In the genomic region with DNA sequence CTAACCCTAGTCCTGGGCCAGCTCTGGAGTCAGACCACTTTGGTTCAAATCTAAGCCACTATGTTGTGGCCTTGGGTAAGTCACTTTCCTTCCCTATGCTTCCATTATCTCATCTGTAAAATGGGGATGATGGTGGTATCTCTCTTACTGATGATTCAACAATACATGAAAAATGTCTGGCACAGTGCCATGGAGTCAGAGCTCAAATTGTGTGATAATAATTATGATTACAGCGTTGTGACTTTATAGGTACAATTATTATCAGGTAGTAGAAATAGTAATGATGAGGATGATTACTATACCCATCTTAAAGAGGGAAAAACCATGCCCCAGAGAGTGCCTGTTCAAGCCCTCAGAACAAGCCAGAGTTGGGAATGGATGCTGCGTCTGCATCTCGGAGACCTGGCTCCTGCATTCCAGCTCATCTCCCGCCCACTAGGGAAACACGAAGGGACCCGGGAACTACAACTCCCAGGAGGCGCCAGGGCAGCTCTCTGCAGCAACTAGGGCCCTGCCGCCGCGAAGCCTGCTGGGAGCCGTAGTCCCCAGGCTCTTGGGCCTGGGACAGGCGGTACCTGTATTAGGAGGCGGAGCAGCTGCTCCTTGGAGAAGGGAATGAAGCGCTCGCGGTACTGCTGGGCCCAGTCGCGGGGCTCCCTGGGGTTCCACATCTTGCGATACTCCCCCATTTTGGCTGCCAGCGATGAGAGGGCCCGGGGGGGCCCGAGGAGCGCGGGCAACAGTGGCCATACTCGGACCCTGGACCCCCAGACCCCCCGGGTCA, we compare ENCODE assay signal across 8 cellular contexts. TPM values are rescaled to one million over a fixed set of nuclear protein-coding genes. Genes with fewer than 3 reads are reported as not detected.
DNase-seq lines count a peak whose midpoint lies in the region; ATAC-seq and TF ChIP-seq lines count a peak whose summit lies in the region.

No MANE protein-coding gene starts in this region.

- DNase-seq in C1 segment of cervical spinal cord (lab: John Stamatoyannopoulos, UW): peak; percentile 25 to 99 (median 86)
- DNase-seq in NCI-H774 (lab: John Stamatoyannopoulos, UW): peak; percentile 96
- peak; percentile 93 for DNase-seq in activated CD4-positive, alpha-beta memory T cell treated with anti-CD3 and anti-CD28 coated beads, Interleukin-2, amount 10 ng/mL, durations not matched to agents 7 days and 5 days
- DNase-seq in dorsolateral prefrontal cortex: peak; percentile 97 to 99 (median 98)
- peak; percentile 88 for DNase-seq in stimulated activated CD4-positive, alpha-beta T cell treated with anti-CD3 and anti-CD28 coated beads, Interleukin-4, amount 100 ng/mL, for 1 hour

- H3K4me1 ChIP-seq in liver (ENCODE audit: control insufficient read depth in 4 of 4, insufficient read depth in 4 of 4, low read length in 3 of 4): peaks cover 0 to 11% (median 6%) of the 10 kb centered on the region in 4 donors

- 4% methylated on average over 26 of the region's 26 CpGs for whole genome bisulfite sequencing in liver

- no peaks in the 10 kb centered on the region for H3K9me3 ChIP-seq in liver (ENCODE audit: control insufficient read depth in 4 of 4, low read length in 3 of 4)

- H3K36me3 Mint-ChIP-seq in activated CD4-positive, alpha-beta memory T cell treated with anti-CD3 and anti-CD28 coated beads, Interleukin-2, amount 10 ng/mL, durations not matched to agents 7 days and 5 days (ENCODE audit: low read depth): no peaks in the 10 kb centered on the region

- peak overlapping the region; percentile 95 for H3K27ac Mint-ChIP-seq in activated CD4-positive, alpha-beta memory T cell treated with anti-CD3 and anti-CD28 coated beads, Interleukin-2, amount 10 ng/mL, durations not matched to agents 7 days and 5 days

- peak; percentile 46 for ATAC-seq in GM19397 (IDR thresholded peaks at IDR 0.05; ENCODE audit: unreplicated experiment)
- peak; percentile 51 for ATAC-seq in HG03571 (IDR thresholded peaks at IDR 0.05; ENCODE audit: unreplicated experiment)

- peaks cover 22% of the 10 kb centered on the region for H3K4me1 Mint-ChIP-seq in activated CD4-positive, alpha-beta memory T cell treated with anti-CD3 and anti-CD28 coated beads, Interleukin-2, amount 10 ng/mL, durations not matched to agents 7 days and 5 days

- no peaks in the 10 kb centered on the region for H3K27me3 ChIP-seq in dorsolateral prefrontal cortex
- no peaks in the 10 kb centered on the region for H3K27me3 ChIP-seq in liver (ENCODE audit: control insufficient read depth in 4 of 4, insufficient read depth in 4 of 4, low read length in 3 of 4)

- peak overlapping the region; percentile 82 for H3K4me3 Mint-ChIP-seq in activated CD4-positive, alpha-beta memory T cell treated with anti-CD3 and anti-CD28 coated beads, Interleukin-2, amount 10 ng/mL, durations not matched to agents 7 days and 5 days

- H3K27ac ChIP-seq in dorsolateral prefrontal cortex (peak overlapping the region; percentile 83 to 100 (median 99)), liver (ENCODE audit: low read depth in 1 of 2, low read length in 2 of 2) (peak overlapping the region; percentile 92 to 99)

- peak overlapping the region; percentile 84 to 97 for H3K9ac ChIP-seq in liver (ENCODE audit: low read depth in 1 of 2, low read length in 2 of 2)

- intact Hi-C loops in dorsolateral prefrontal cortex (cut with DNase I): loop anchor here (2.0 to 5.0 kb wide), 3 partner anchors 41 to 150 kb away; a partner anchor contains a TSS

- POLR2A ChIA-PET in activated CD4-positive, alpha-beta memory T cell treated with anti-CD3 and anti-CD28 coated beads, Interleukin-2, amount 10 ng/mL, durations not matched to agents 7 days and 5 days (lab: Charles Lee): interaction anchor here (0.7 to 3.3 kb wide), 18 partner anchors 9 to 254 kb away, joined by 3 to 48 read pairs (median 5); a partner anchor contains a TSS

- H3K36me3 ChIP-seq in liver (ENCODE audit: control insufficient read depth in 4 of 4, insufficient read depth in 3 of 4, low read depth in 1 of 4, low read length in 3 of 4): peaks cover 0 to 6% (median under 1%) of the 10 kb centered on the region in 4 donors

- H3K27me3 Mint-ChIP-seq in activated CD4-positive, alpha-beta memory T cell treated with anti-CD3 and anti-CD28 coated beads, Interleukin-2, amount 10 ng/mL, durations not matched to agents 7 days and 5 days: no peaks in the 10 kb centered on the region

- peak in 1 of 2 donors; percentile 8 for TF ChIP-seq RAD21 in liver (IDR thresholded peaks at IDR 0.05)

- H3K4me3 ChIP-seq in dorsolateral prefrontal cortex (peak overlapping the region; percentile 49 to 95 (median 79)), liver (ENCODE audit: low read depth in 1 of 3, low read length in 3 of 3) (peak overlapping the region; percentile 52 to 85 (median 67))

- no peaks in the 10 kb centered on the region for H3K9me3 Mint-ChIP-seq in activated CD4-positive, alpha-beta memory T cell treated with anti-CD3 and anti-CD28 coated beads, Interleukin-2, amount 10 ng/mL, durations not matched to agents 7 days and 5 days

- TF ChIP-seq CTCF in dorsolateral prefrontal cortex (IDR thresholded peaks at IDR 0.05 in 54 of 56, conservative IDR thresholded peaks at IDR 0.05 in 2 of 56; ENCODE audit: low read depth in 1 of 56, partially characterized antibody in 56 of 56) (peak in 39 of 56 donors; percentile 7 to 56 (median 32)), liver (IDR thresholded peaks at IDR 0.05; ENCODE audit: low read depth, low read length, missing input control) (peak; percentile 26)

- CTCF ChIA-PET in activated CD4-positive, alpha-beta memory T cell treated with anti-CD3 and anti-CD28 coated beads, Interleukin-2, amount 10 ng/mL, durations not matched to agents 7 days and 5 days (lab: Charles Lee): interaction anchor here (1.0 to 3.8 kb wide), 8 partner anchors 13 to 227 kb away, joined by 4 to 53 read pairs (median 10); a partner anchor contains a TSS

TF ChIP-seq in liver, 16 proteins besides CTCF, POLR2A, EP300 and RAD21:
- TF ChIP-seq YY1 (IDR thresholded peaks at IDR 0.05): peak; percentile 69
- TF ChIP-seq FOXA1 (IDR thresholded peaks at IDR 0.05): no peak
- peak in 1 of 2 donors; percentile 22 for TF ChIP-seq GABPA (IDR thresholded peaks at IDR 0.05 in 1 of 2, conservative IDR thresholded peaks at IDR 0.05 in 1 of 2)
- TF ChIP-seq NR2F2 (IDR thresholded peaks at IDR 0.05): no peak
- TF ChIP-seq HNF4G (IDR thresholded peaks at IDR 0.05): no peak
- TF ChIP-seq SP1 (IDR thresholded peaks at IDR 0.05): peak; percentile 40
- TF ChIP-seq FOXA2 (IDR thresholded peaks at IDR 0.05): no peak
- TF ChIP-seq RXRA (IDR thresholded peaks at IDR 0.05): peak in 1 of 2 donors; percentile 33
- TF ChIP-seq, protein P1, sequence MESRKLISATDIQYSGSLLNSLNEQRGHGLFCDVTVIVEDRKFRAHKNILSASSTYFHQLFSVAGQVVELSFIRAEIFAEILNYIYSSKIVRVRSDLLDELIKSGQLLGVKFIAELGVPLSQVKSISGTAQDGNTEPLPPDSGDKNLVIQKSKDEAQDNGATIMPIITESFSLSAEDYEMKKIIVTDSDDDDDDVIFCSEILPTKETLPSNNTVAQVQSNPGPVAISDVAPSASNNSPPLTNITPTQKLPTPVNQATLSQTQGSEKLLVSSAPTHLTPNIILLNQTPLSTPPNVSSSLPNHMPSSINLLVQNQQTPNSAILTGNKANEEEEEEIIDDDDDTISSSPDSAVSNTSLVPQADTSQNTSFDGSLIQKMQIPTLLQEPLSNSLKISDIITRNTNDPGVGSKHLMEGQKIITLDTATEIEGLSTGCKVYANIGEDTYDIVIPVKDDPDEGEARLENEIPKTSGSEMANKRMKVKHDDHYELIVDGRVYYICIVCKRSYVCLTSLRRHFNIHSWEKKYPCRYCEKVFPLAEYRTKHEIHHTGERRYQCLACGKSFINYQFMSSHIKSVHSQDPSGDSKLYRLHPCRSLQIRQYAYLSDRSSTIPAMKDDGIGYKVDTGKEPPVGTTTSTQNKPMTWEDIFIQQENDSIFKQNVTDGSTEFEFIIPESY (IDR thresholded peaks at IDR 0.05): peak; percentile 45
- TF ChIP-seq HNF4A (conservative IDR thresholded peaks at IDR 0.05): no peak
- TF ChIP-seq, protein P2, sequence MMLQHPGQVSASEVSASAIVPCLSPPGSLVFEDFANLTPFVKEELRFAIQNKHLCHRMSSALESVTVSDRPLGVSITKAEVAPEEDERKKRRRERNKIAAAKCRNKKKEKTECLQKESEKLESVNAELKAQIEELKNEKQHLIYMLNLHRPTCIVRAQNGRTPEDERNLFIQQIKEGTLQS (IDR thresholded peaks at IDR 0.05): no peak
- TF ChIP-seq, protein P3, sequence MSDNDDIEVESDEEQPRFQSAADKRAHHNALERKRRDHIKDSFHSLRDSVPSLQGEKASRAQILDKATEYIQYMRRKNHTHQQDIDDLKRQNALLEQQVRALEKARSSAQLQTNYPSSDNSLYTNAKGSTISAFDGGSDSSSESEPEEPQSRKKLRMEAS (IDR thresholded peaks at IDR 0.05): peak; percentile 41
TF ChIP-seq in liver: peak in this region for 6.

RNA-seq across cellular contexts. Expression of a gene that starts 0.8 kb away (rescaled TPM):
- 10 to 100 TPM; 17.4 to 18.2 TPM for total RNA-seq in activated CD4-positive, alpha-beta memory T cell treated with anti-CD3 and anti-CD28 coated beads, Interleukin-2, amount 10 ng/mL, durations not matched to agents 7 days and 5 days
- total RNA-seq in dorsolateral prefrontal cortex: 10 to 100 TPM in 119 of 120 experiments, 1 to 10 TPM in 1; 9.2 to 32.0 (median 16.5) TPM
- 1 to 10 TPM; 3.2 to 5.4 TPM for total RNA-seq in liver
- 10 to 100 TPM in 1 of 2 donors, 1 to 10 TPM in 1; 7.9 to 10.2 TPM for polyA plus RNA-seq in liver

RNA-seq across cellular contexts. Expression of a gene that starts 1.3 kb away (rescaled TPM):
- total RNA-seq in activated CD4-positive, alpha-beta memory T cell treated with anti-CD3 and anti-CD28 coated beads, Interleukin-2, amount 10 ng/mL, durations not matched to agents 7 days and 5 days: under 1 TPM in 1 of 2 experiments, not detected in 1; 0.28 TPM
- total RNA-seq in dorsolateral prefrontal cortex: 1 to 10 TPM in 5 of 120 experiments, under 1 TPM in 8, not detected in 107; 0.50 to 3.0 (median 0.83) TPM
- not detected for total RNA-seq in liver
- under 1 TPM in 1 of 2 donors, not detected in 1; 0.09 TPM for polyA plus RNA-seq in liver

RNA-seq across cellular contexts. Expression of a gene that starts 28.4 kb away (rescaled TPM):
- 10 to 100 TPM; 91.8 to 94.4 TPM for total RNA-seq in activated CD4-positive, alpha-beta memory T cell treated with anti-CD3 and anti-CD28 coated beads, Interleukin-2, amount 10 ng/mL, durations not matched to agents 7 days and 5 days
- total RNA-seq in dorsolateral prefrontal cortex (10 to 100 TPM; 45.9 to 70.8 (median 57.3) TPM), liver (10 to 100 TPM; 32.3 to 34.9 TPM)
- 10 to 100 TPM; 59.1 to 94.9 TPM for polyA plus RNA-seq in liver

RNA-seq across cellular contexts. Expression of a gene that starts 30.6 kb away (rescaled TPM):
- total RNA-seq in activated CD4-positive, alpha-beta memory T cell treated with anti-CD3 and anti-CD28 coated beads, Interleukin-2, amount 10 ng/mL, durations not matched to agents 7 days and 5 days: under 1 TPM; 0.18 TPM
- total RNA-seq in dorsolateral prefrontal cortex (1 to 10 TPM; 1.6 to 8.5 (median 4.6) TPM), liver (under 1 TPM; 0.17 to 0.33 TPM)
- polyA plus RNA-seq in liver: under 1 TPM in 1 of 2 donors, not detected in 1; 0.13 TPM

RNA-seq across cellular contexts. Expression of a gene that starts 37.6 kb away (rescaled TPM):
- 100 to 1,000 TPM; 418 to 447 TPM for total RNA-seq in activated CD4-positive, alpha-beta memory T cell treated with anti-CD3 and anti-CD28 coated beads, Interleukin-2, amount 10 ng/mL, durations not matched to agents 7 days and 5 days
- 10 to 100 TPM in 87 of 120 experiments, 1 to 10 TPM in 33; 4.7 to 52.1 (median 14.3) TPM for total RNA-seq in dorsolateral prefrontal cortex
- 10 to 100 TPM in 1 of 2 donors, 1 to 10 TPM in 1; 4.5 to 16.6 TPM for total RNA-seq in liver
- 10 to 100 TPM; 11.3 to 12.1 TPM for polyA plus RNA-seq in liver

Comparison
In these comparisons a context has a peak if more than half of its experiments do, and no peak if none do; other contexts are left out.
1. Peak in every context shown above with its lines: DNase-seq, ATAC-seq, H3K4me3 ChIP-seq and H3K27ac ChIP-seq.